In genomic region chr20:3103369-3104032, GRCh38 we compare ENCODE assay signal across 1 cellular context.
TF ChIP-seq lines count a peak whose summit lies in the region.

No MANE protein-coding gene starts in this region.

TF ChIP-seq in GM23338, 12 proteins besides CTCF, POLR2A, EP300 and RAD21 (continued from another document):
- TF ChIP-seq REST (IDR thresholded peaks at IDR 0.05; ENCODE audit: unreplicated experiment) (no peak), EZH2 (IDR thresholded peaks at IDR 0.05; ENCODE audit: low read depth, unreplicated experiment) (no peak), JUNB (IDR thresholded peaks at IDR 0.05; ENCODE audit: unreplicated experiment) (no peak), NANOG (IDR thresholded peaks at IDR 0.05; ENCODE audit: borderline replicate concordance) (no peak), STAT1 (IDR thresholded peaks at IDR 0.05; ENCODE audit: unreplicated experiment) (no peak), ZNF331 (CRISPR knock-in tag; IDR thresholded peaks at IDR 0.05; ENCODE audit: low read depth) (no peak), CREB1 (CRISPR knock-in tag; IDR thresholded peaks at IDR 0.05; ENCODE audit: low read depth) (no peak), ZNF114 (CRISPR knock-in tag; IDR thresholded peaks at IDR 0.05) (no peak)
- TF ChIP-seq, protein P1, sequence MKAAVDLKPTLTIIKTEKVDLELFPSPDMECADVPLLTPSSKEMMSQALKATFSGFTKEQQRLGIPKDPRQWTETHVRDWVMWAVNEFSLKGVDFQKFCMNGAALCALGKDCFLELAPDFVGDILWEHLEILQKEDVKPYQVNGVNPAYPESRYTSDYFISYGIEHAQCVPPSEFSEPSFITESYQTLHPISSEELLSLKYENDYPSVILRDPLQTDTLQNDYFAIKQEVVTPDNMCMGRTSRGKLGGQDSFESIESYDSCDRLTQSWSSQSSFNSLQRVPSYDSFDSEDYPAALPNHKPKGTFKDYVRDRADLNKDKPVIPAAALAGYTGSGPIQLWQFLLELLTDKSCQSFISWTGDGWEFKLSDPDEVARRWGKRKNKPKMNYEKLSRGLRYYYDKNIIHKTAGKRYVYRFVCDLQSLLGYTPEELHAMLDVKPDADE (IDR thresholded peaks at IDR 0.05): no peak
- TF ChIP-seq, protein P2, sequence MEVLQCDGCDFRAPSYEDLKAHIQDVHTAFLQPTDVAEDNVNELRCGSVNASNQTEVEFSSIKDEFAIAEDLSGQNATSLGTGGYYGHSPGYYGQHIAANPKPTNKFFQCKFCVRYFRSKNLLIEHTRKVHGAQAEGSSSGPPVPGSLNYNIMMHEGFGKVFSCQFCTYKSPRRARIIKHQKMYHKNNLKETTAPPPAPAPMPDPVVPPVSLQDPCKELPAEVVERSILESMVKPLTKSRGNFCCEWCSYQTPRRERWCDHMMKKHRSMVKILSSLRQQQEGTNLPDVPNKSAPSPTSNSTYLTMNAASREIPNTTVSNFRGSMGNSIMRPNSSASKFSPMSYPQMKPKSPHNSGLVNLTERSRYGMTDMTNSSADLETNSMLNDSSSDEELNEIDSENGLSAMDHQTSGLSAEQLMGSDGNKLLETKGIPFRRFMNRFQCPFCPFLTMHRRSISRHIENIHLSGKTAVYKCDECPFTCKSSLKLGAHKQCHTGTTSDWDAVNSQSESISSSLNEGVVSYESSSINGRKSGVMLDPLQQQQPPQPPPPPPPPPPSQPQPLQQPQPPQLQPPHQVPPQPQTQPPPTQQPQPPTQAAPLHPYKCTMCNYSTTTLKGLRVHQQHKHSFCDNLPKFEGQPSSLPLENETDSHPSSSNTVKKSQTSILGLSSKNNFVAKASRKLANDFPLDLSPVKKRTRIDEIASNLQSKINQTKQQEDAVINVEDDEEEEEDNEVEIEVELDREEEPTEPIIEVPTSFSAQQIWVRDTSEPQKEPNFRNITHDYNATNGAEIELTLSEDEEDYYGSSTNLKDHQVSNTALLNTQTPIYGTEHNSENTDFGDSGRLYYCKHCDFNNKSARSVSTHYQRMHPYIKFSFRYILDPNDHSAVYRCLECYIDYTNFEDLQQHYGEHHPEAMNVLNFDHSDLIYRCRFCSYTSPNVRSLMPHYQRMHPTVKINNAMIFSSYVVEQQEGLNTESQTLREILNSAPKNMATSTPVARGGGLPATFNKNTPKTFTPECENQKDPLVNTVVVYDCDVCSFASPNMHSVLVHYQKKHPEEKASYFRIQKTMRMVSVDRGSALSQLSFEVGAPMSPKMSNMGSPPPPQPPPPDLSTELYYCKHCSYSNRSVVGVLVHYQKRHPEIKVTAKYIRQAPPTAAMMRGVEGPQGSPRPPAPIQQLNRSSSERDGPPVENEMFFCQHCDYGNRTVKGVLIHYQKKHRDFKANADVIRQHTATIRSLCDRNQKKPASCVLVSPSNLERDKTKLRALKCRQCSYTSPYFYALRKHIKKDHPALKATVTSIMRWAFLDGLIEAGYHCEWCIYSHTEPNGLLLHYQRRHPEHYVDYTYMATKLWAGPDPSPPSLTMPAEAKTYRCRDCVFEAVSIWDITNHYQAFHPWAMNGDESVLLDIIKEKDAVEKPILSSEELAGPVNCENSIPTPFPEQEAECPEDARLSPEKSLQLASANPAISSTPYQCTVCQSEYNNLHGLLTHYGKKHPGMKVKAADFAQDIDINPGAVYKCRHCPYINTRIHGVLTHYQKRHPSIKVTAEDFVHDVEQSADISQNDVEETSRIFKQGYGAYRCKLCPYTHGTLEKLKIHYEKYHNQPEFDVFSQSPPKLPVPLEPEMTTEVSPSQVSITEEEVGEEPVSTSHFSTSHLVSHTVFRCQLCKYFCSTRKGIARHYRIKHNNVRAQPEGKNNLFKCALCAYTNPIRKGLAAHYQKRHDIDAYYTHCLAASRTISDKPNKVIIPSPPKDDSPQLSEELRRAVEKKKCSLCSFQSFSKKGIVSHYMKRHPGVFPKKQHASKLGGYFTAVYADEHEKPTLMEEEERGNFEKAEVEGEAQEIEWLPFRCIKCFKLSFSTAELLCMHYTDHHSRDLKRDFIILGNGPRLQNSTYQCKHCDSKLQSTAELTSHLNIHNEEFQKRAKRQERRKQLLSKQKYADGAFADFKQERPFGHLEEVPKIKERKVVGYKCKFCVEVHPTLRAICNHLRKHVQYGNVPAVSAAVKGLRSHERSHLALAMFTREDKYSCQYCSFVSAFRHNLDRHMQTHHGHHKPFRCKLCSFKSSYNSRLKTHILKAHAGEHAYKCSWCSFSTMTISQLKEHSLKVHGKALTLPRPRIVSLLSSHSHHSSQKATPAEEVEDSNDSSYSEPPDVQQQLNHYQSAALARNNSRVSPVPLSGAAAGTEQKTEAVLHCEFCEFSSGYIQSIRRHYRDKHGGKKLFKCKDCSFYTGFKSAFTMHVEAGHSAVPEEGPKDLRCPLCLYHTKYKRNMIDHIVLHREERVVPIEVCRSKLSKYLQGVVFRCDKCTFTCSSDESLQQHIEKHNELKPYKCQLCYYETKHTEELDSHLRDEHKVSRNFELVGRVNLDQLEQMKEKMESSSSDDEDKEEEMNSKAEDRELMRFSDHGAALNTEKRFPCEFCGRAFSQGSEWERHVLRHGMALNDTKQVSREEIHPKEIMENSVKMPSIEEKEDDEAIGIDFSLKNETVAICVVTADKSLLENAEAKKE (CRISPR knock-in tag; IDR thresholded peaks at IDR 0.05): no peak
